ENCODE assay signal across 1 cellular context in the genomic region with DNA sequence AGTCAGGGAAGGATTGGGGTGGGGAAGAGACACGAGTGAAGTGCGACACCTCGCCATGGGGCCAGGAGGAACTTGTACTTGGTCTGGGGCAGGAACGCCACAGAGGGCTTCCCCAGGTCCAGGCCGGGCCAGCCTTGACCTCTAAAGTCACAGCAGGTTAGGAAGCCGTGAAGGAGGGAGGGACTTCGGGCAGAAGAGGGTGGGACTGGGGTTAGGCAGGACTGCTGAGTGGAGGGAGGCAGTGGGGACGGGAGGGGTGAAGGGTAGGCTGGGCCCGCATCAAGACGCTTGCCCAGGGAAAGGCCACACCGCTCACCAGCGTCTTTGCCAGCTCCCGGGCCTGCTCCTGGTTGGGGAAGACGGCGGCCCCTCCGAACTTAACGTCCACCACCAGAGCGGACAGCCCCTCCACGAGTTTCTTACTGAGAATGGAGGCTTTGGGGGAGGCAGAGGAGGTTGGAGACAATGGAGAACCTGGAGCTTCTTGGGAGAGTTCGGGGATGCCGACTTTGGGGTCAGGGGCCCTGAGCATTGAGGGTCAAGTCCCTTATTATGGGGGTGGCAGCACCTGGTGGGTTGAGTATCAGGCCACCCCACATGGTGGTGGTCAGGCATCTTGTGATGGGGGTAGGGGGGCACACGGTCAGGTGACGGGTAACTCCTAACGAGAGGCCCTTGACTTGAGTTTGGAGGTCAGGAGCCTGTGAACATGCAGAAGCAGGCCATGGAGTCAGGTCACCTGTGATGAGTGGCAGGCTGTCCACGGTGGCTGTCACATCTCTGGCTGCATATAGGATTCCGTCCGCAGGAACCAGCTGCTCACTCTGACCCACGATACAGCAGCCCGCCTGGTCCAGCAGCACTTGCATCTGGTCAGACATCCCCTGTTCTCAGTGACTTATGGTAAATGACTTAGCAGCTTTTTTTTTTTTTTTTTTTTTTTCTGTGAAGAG.
TF ChIP-seq lines count a peak whose summit lies in the region.

No MANE protein-coding gene starts in this region.

TF ChIP-seq in HepG2, 621 proteins besides CTCF, POLR2A, EP300 and RAD21 (continued from another document and continues in another):
- no peak for TF ChIP-seq ZBTB49 (CRISPR knock-in tag; IDR thresholded peaks at IDR 0.05; ENCODE audit: borderline replicate concordance)
- TF ChIP-seq FOXM1 (CRISPR knock-in tag; IDR thresholded peaks at IDR 0.05) = no peak
- no peak for TF ChIP-seq FOXP1 (IDR thresholded peaks at IDR 0.05)
- TF ChIP-seq FOXP1 (CRISPR knock-in tag; IDR thresholded peaks at IDR 0.05) = no peak
- TF ChIP-seq, protein P1, sequence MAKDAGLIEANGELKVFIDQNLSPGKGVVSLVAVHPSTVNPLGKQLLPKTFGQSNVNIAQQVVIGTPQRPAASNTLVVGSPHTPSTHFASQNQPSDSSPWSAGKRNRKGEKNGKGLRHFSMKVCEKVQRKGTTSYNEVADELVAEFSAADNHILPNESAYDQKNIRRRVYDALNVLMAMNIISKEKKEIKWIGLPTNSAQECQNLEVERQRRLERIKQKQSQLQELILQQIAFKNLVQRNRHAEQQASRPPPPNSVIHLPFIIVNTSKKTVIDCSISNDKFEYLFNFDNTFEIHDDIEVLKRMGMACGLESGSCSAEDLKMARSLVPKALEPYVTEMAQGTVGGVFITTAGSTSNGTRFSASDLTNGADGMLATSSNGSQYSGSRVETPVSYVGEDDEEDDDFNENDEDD (CRISPR knock-in tag; IDR thresholded peaks at IDR 0.05; ENCODE audit: borderline replicate concordance) = no peak
- no peak; the same call in 1 of the 2 replicates for TF ChIP-seq ZNF678 (CRISPR knock-in tag; IDR thresholded peaks at IDR 0.05)
- no peak for TF ChIP-seq BRCA1 (CRISPR knock-in tag; IDR thresholded peaks at IDR 0.05)
- TF ChIP-seq HMG20A (CRISPR knock-in tag; IDR thresholded peaks at IDR 0.05; ENCODE audit: borderline replicate concordance) = no peak
- TF ChIP-seq ZNF101 (CRISPR knock-in tag; IDR thresholded peaks at IDR 0.05; ENCODE audit: borderline replicate concordance, low read depth) = no peak
- no peak for TF ChIP-seq ZNF652 (CRISPR knock-in tag; IDR thresholded peaks at IDR 0.05; ENCODE audit: borderline replicate concordance, low read depth)
- TF ChIP-seq PBX2 (CRISPR knock-in tag; IDR thresholded peaks at IDR 0.05) = no peak
- TF ChIP-seq AGO1 (IDR thresholded peaks at IDR 0.05; ENCODE audit: low read depth, low read length, poor library complexity, severe bottlenecking) = peak; percentile 92
- no peak for TF ChIP-seq PAWR (CRISPR knock-in tag; IDR thresholded peaks at IDR 0.05; ENCODE audit: borderline replicate concordance)
- TF ChIP-seq, protein P2, sequence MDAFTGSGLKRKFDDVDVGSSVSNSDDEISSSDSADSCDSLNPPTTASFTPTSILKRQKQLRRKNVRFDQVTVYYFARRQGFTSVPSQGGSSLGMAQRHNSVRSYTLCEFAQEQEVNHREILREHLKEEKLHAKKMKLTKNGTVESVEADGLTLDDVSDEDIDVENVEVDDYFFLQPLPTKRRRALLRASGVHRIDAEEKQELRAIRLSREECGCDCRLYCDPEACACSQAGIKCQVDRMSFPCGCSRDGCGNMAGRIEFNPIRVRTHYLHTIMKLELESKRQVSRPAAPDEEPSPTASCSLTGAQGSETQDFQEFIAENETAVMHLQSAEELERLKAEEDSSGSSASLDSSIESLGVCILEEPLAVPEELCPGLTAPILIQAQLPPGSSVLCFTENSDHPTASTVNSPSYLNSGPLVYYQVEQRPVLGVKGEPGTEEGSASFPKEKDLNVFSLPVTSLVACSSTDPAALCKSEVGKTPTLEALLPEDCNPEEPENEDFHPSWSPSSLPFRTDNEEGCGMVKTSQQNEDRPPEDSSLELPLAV (CRISPR knock-in tag; conservative IDR thresholded peaks at IDR 0.05; ENCODE audit: low read depth) = no peak
- TF ChIP-seq ZNF253 (CRISPR knock-in tag; IDR thresholded peaks at IDR 0.05; ENCODE audit: borderline replicate concordance) = no peak
- TF ChIP-seq, protein P3, sequence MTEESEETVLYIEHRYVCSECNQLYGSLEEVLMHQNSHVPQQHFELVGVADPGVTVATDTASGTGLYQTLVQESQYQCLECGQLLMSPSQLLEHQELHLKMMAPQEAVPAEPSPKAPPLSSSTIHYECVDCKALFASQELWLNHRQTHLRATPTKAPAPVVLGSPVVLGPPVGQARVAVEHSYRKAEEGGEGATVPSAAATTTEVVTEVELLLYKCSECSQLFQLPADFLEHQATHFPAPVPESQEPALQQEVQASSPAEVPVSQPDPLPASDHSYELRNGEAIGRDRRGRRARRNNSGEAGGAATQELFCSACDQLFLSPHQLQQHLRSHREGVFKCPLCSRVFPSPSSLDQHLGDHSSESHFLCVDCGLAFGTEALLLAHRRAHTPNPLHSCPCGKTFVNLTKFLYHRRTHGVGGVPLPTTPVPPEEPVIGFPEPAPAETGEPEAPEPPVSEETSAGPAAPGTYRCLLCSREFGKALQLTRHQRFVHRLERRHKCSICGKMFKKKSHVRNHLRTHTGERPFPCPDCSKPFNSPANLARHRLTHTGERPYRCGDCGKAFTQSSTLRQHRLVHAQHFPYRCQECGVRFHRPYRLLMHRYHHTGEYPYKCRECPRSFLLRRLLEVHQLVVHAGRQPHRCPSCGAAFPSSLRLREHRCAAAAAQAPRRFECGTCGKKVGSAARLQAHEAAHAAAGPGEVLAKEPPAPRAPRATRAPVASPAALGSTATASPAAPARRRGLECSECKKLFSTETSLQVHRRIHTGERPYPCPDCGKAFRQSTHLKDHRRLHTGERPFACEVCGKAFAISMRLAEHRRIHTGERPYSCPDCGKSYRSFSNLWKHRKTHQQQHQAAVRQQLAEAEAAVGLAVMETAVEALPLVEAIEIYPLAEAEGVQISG (CRISPR knock-in tag; IDR thresholded peaks at IDR 0.05) = no peak
- no peak for TF ChIP-seq ZFP41 (CRISPR knock-in tag; IDR thresholded peaks at IDR 0.05; ENCODE audit: borderline replicate concordance)
- no peak for TF ChIP-seq ZBTB46 (CRISPR knock-in tag; IDR thresholded peaks at IDR 0.05; ENCODE audit: borderline replicate concordance)
- no peak for TF ChIP-seq ZNF83 (CRISPR knock-in tag; IDR thresholded peaks at IDR 0.05; ENCODE audit: borderline replicate concordance)
- no peak for TF ChIP-seq ZFP36L1 (CRISPR knock-in tag; IDR thresholded peaks at IDR 0.05)
- TF ChIP-seq, protein P4, sequence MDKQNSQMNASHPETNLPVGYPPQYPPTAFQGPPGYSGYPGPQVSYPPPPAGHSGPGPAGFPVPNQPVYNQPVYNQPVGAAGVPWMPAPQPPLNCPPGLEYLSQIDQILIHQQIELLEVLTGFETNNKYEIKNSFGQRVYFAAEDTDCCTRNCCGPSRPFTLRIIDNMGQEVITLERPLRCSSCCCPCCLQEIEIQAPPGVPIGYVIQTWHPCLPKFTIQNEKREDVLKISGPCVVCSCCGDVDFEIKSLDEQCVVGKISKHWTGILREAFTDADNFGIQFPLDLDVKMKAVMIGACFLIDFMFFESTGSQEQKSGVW (CRISPR knock-in tag; IDR thresholded peaks at IDR 0.05; ENCODE audit: borderline replicate concordance) = no peak
- TF ChIP-seq EED (CRISPR knock-in tag; IDR thresholded peaks at IDR 0.05) = no peak
- no peak for TF ChIP-seq KLF15 (CRISPR knock-in tag; IDR thresholded peaks at IDR 0.05; ENCODE audit: borderline replicate concordance)
- TF ChIP-seq EEA1 (CRISPR knock-in tag; IDR thresholded peaks at IDR 0.05; ENCODE audit: borderline replicate concordance) = no peak
- TF ChIP-seq DRAP1 (CRISPR knock-in tag; IDR thresholded peaks at IDR 0.05) = peak; percentile 32; the same call in 1 of the 2 replicates
- TF ChIP-seq ZNF350 (CRISPR knock-in tag; IDR thresholded peaks at IDR 0.05; ENCODE audit: borderline replicate concordance, low read depth) = peak; percentile 46
- no peak for TF ChIP-seq ZMYM2 (CRISPR knock-in tag; IDR thresholded peaks at IDR 0.05)
- TF ChIP-seq GRHL1 (CRISPR knock-in tag; conservative IDR thresholded peaks at IDR 0.05) = no peak
